In the genomic region with DNA sequence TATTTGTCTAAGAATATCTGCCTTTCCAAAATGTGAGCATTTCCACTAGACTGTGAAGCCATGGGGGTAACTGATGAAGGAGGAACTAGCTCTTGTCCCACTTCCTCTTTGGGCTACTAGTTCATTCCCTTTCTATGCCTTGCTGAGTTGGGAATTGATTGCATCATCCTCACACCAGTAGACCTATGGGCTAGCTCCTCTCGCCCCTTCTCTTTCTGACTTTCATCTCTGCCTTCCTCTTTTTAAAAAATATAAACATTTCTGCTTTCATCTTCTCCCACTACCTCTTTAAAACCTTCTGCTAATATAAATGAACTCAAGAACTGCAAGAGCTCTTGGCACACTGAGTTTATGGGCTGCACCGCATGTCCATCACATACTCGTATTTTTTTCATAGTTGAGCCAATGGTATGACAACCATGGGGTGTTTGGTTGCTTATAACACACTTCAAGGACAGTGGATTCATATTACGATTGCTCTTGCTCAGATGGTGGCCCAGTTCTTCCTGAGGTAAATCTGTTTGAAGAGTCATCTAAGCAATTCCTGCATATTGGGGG, we compare ENCODE assay signal across 10 cellular contexts.
DNase-seq lines count a peak whose midpoint lies in the region; ATAC-seq and TF ChIP-seq lines count a peak whose summit lies in the region.
"Had no signal": no experiment of that assay in that cellular context is flagged by ENCODE, and none has a peak within 500 bp of the region (broad histone marks: within the 10 kb centered on the region; RNA-seq: fewer than 3 reads in every experiment).

No MANE protein-coding gene starts in this region.

- H3K4me3 ChIP-seq in DOHH2 (ENCODE audit: low read length): no peak overlapping the region
- H3K4me3 ChIP-seq in mesenchymal stem cell (ENCODE audit: insufficient read depth in 1 of 2, low read depth in 1 of 2, low read length in 2 of 2): no peak overlapping the region

- H2BK12ac ChIP-seq in mesenchymal stem cell (ENCODE audit: low read length in 2 of 2): peak overlapping the region in 1 of 2 experiments; percentile 21

- no peak overlapping the region for H3K14ac ChIP-seq in mesenchymal stem cell (ENCODE audit: low read length in 2 of 2)

- H2BK120ac ChIP-seq in mesenchymal stem cell (ENCODE audit: low read depth, low read length): no peak overlapping the region

- H3K4me2 ChIP-seq in DOHH2 (ENCODE audit: low read length) (peak overlapping the region; percentile 36), mesenchymal stem cell (ENCODE audit: low read length, poor library complexity, severe bottlenecking) (no peak overlapping the region)

- TF ChIP-seq CTCF in DOHH2 (IDR thresholded peaks at IDR 0.05; ENCODE audit: low read depth, low read length, poor library complexity, severe bottlenecking): no peak

- WGBS in mesenchymal stem cell: 97% methylated on average over 4 of the region's 4 CpGs

- H3K36me3 ChIP-seq in DOHH2 (ENCODE audit: control insufficient read depth, low read length): no peaks in the 10 kb centered on the region
- H3K36me3 ChIP-seq in mesenchymal stem cell (ENCODE audit: control insufficient read depth in 1 of 2, insufficient read depth in 2 of 2, low read depth in 1 of 2, low read length in 2 of 2): no peaks in the 10 kb centered on the region

- no peak overlapping the region for H2BK15ac ChIP-seq in mesenchymal stem cell (ENCODE audit: low read depth, poor library complexity, severe bottlenecking)

- no peak overlapping the region for H3K27ac Mint-ChIP-seq in activated CD4-positive, alpha-beta T cell treated with anti-CD3 and anti-CD28 coated beads, Interleukin-2, amount 10 ng/mL, durations not matched to agents 24 days and 14 days

- H3K9me3 ChIP-seq in DOHH2 (ENCODE audit: control insufficient read depth, insufficient read depth, low read length): no peaks in the 10 kb centered on the region
- H3K9me3 ChIP-seq in mesenchymal stem cell (ENCODE audit: control insufficient read depth, low read length): no peaks in the 10 kb centered on the region

- no peak overlapping the region for H3K9ac ChIP-seq in mesenchymal stem cell (ENCODE audit: low read length)

- H4K8ac ChIP-seq in mesenchymal stem cell (ENCODE audit: low read length): peak overlapping the region; percentile 71

- no peaks in the 10 kb centered on the region for H3K27me3 ChIP-seq in DOHH2 (ENCODE audit: control insufficient read depth, low read length)
- no peaks in the 10 kb centered on the region for H3K27me3 ChIP-seq in mesenchymal stem cell (ENCODE audit: control insufficient read depth in 1 of 2, insufficient read depth in 1 of 2, low read length in 2 of 2)

- no peaks in the 10 kb centered on the region for H3K36me3 Mint-ChIP-seq in activated CD4-positive, alpha-beta T cell treated with anti-CD3 and anti-CD28 coated beads, Interleukin-2, amount 10 ng/mL, durations not matched to agents 24 days and 14 days (ENCODE audit: low read depth)

- H3K27ac ChIP-seq in DOHH2 (ENCODE audit: low read depth, low read length) (peak overlapping the region; percentile 49), mesenchymal stem cell (ENCODE audit: low read length, poor library complexity, severe bottlenecking) (no peak overlapping the region)

- H3K79me2 ChIP-seq in DOHH2 (ENCODE audit: control insufficient read depth, low read length): no peaks in the 10 kb centered on the region

- H3K9me2 ChIP-seq in DOHH2 (replicated peaks; ENCODE audit: control insufficient read depth, low read length): no peaks in the 10 kb centered on the region

- no peaks in the 10 kb centered on the region for H4K20me1 ChIP-seq in DOHH2 (ENCODE audit: control insufficient read depth, insufficient read depth, low read depth, low read length)

- no peak overlapping the region for H3K4ac ChIP-seq in mesenchymal stem cell (ENCODE audit: low read depth in 1 of 2, low read length in 2 of 2)

- no peaks in the 10 kb centered on the region for H3K27me3 Mint-ChIP-seq in activated CD4-positive, alpha-beta T cell treated with anti-CD3 and anti-CD28 coated beads, Interleukin-2, amount 10 ng/mL, durations not matched to agents 24 days and 14 days

- peak overlapping the region; percentile 61 for H4K91ac ChIP-seq in mesenchymal stem cell (ENCODE audit: low read length)

- no peak overlapping the region for H3K18ac ChIP-seq in mesenchymal stem cell (ENCODE audit: low read depth in 1 of 2, low read length in 2 of 2)

- peak; percentile 97 for DNase-seq in SKM-1 (lab: John Stamatoyannopoulos, UW; ENCODE audit: unreplicated experiment)
- DNase-seq in mesenchymal stem cell: peak; percentile 28
- no peak for DNase-seq in activated CD4-positive, alpha-beta T cell treated with anti-CD3 and anti-CD28 coated beads, Interleukin-2, amount 10 ng/mL, durations not matched to agents 24 days and 14 days
- no peak for DNase-seq in T-helper 2 cell
- DNase-seq in NCI-H1048 (lab: John Stamatoyannopoulos, UW): no peak
- DNase-seq: activated T-cell treated with anti-CD3 and anti-CD28 coated beads, Interleukin-2, amount 50 U/mL, for 1 hour; retina had no signal

- H2AK5ac ChIP-seq in mesenchymal stem cell (ENCODE audit: low read length, severe bottlenecking): no peak overlapping the region

- no peak overlapping the region for H2AFZ ChIP-seq in mesenchymal stem cell (ENCODE audit: low read depth, low read length)

- no peak overlapping the region for H3K23ac ChIP-seq in mesenchymal stem cell (ENCODE audit: low read length in 2 of 2)

- no peaks in the 10 kb centered on the region for H3K9me3 Mint-ChIP-seq in activated CD4-positive, alpha-beta T cell treated with anti-CD3 and anti-CD28 coated beads, Interleukin-2, amount 10 ng/mL, durations not matched to agents 24 days and 14 days

- no peak overlapping the region for H2BK5ac ChIP-seq in mesenchymal stem cell (ENCODE audit: low read depth, low read length, poor library complexity, severe bottlenecking)

- intact Hi-C loops in activated CD4-positive, alpha-beta T cell treated with anti-CD3 and anti-CD28 coated beads, Interleukin-2, amount 10 ng/mL, durations not matched to agents 24 days and 14 days (cut with micrococcal nuclease): loop anchor here (10.0 kb wide), 1 partner anchor 708 kb away; no protein-coding TSS in a partner anchor

- H3K4me3 Mint-ChIP-seq in activated CD4-positive, alpha-beta T cell treated with anti-CD3 and anti-CD28 coated beads, Interleukin-2, amount 10 ng/mL, durations not matched to agents 24 days and 14 days: no peak overlapping the region

- peaks cover 19% of the 10 kb centered on the region for H3K4me1 Mint-ChIP-seq in activated CD4-positive, alpha-beta T cell treated with anti-CD3 and anti-CD28 coated beads, Interleukin-2, amount 10 ng/mL, durations not matched to agents 24 days and 14 days

- H3K79me1 ChIP-seq in mesenchymal stem cell (replicated peaks; ENCODE audit: low read length, poor library complexity, severe bottlenecking): no peaks in the 10 kb centered on the region

- ATAC-seq in HG03025 (IDR thresholded peaks at IDR 0.05; ENCODE audit: low FRiP score, unreplicated experiment) (peak; percentile 43), HG03520 (IDR thresholded peaks at IDR 0.05; ENCODE audit: unreplicated experiment) (no peak)

- H3K4me1 ChIP-seq in DOHH2 (ENCODE audit: control insufficient read depth, low read length) (peaks cover 60% of the 10 kb centered on the region), mesenchymal stem cell (ENCODE audit: control insufficient read depth, insufficient read depth, low read depth, low read length) (peaks cover 4% of the 10 kb centered on the region)

- H3F3A ChIP-seq in DOHH2 (ENCODE audit: control insufficient read depth, insufficient read depth): peaks cover 9% of the 10 kb centered on the region; the same call in 1 of the 2 replicates

Comparison
In these comparisons a context has a peak if more than half of its experiments do, and no peak if none do; other contexts are left out.
1. DNase-seq: peak in SKM-1 (single experiment) and mesenchymal stem cell (single experiment); none in activated CD4-positive, alpha-beta T cell treated with anti-CD3 and anti-CD28 coated beads, Interleukin-2, amount 10 ng/mL, durations not matched to agents 24 days and 14 days (single experiment), T-helper 2 cell (0 of 5) and NCI-H1048 (single experiment).